Comparison of ENCODE assay signal across 1 cellular context in genomic region chr9:127735530-127736176, GRCh38.
TF ChIP-seq lines count a peak whose summit lies in the region.

No MANE protein-coding gene starts in this region.

TF ChIP-seq in WTC11, 78 proteins besides CTCF, POLR2A, EP300 and RAD21 (continued from another document):
- TF ChIP-seq STAT6 (CRISPR knock-in tag; conservative IDR thresholded peaks at IDR 0.05; ENCODE audit: low read depth) (no peak), ZBTB43 (CRISPR knock-in tag; IDR thresholded peaks at IDR 0.05) (no peak), SMAD4 (CRISPR knock-in tag; IDR thresholded peaks at IDR 0.05) (no peak), TEAD4 (CRISPR knock-in tag; IDR thresholded peaks at IDR 0.05) (no peak), ZNF263 (CRISPR knock-in tag; IDR thresholded peaks at IDR 0.05; ENCODE audit: low read depth) (no peak)
